Comparison of ENCODE assay signal across 10 cellular contexts in the genomic region with DNA sequence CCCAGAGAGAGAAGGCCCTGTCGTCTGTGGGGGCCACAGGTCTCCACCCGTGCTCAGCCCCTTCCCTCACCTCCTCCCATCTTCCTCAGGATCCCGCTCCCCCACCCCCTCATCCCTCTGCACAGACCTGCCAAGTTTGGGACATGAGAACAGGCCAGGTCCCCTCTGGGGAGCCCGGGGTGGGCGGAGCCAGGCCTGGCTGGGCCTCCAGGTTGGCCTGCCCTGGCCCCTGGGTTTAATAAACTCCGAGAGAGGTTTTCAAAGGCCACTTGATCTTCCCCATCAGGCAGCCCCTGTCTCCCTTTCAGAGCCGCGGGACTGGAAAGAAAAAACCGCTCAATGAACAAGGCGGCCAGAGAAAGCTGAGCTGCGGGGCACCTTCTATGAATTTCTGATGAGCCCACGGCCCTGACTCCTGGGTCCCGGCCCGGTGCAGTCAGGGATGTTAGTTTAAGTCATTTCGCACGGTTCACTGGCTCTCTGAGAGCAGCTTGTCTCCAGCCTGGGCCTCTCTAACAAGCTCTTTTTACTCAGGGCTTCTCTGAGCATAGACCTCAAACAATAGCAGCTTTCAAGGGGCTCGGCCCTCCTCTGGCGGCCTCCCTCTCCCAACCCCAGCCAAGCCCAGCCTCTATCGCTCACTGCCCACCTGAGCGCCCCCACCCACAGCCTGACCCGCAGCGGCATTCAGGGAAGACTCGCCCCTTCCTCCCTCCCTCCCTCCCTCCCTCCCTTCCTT.
DNase-seq lines count a peak whose midpoint lies in the region; ATAC-seq and TF ChIP-seq lines count a peak whose summit lies in the region.
"Had no signal": no experiment of that assay in that cellular context is flagged by ENCODE, and none has a peak within 500 bp of the region (broad histone marks: within the 10 kb centered on the region; RNA-seq: fewer than 3 reads in every experiment).

No MANE protein-coding gene starts in this region.

- H3K9ac ChIP-seq in mesendoderm (ENCODE audit: low read length): peak overlapping the region; percentile 57

- H3K27ac ChIP-seq in mesendoderm (ENCODE audit: low read depth, low read length) (peak overlapping the region; percentile 36), sigmoid colon (peak overlapping the region in 2 of 4 donors; percentile 2 to 10)
- H3K27ac ChIP-seq: coronary artery had no signal

- TF ChIP-seq CTCF in sigmoid colon (IDR thresholded peaks at IDR 0.05): no peak

- WGBS in mesendoderm (ENCODE audit: extremely low coverage, insufficient coverage, low lambda C conversion rate): no CpG with 5 or more reads among the region's 23 CpGs
- 69 to 78% methylated on average over 23 of the region's 23 CpGs for WGBS in sigmoid colon, 2 donors

- peak overlapping the region; percentile 46 for H3K4ac ChIP-seq in mesendoderm (ENCODE audit: low read depth, low read length)

- H3K9me3 ChIP-seq in sigmoid colon: no peaks in the 10 kb centered on the region

- intact Hi-C loops in sigmoid colon (cut with DNase I): no loop called here

- H3K4me3 ChIP-seq in mesendoderm (ENCODE audit: low read length) (no peak overlapping the region), sigmoid colon (no peak overlapping the region)
- H3K4me3 ChIP-seq: coronary artery had no signal

- no peak overlapping the region for H2AK5ac ChIP-seq in mesendoderm (ENCODE audit: low read length)

- no peak overlapping the region for H3K23ac ChIP-seq in mesendoderm (ENCODE audit: low read length)

- TF ChIP-seq EP300 in sigmoid colon (IDR thresholded peaks at IDR 0.05): no peak

- H4K8ac ChIP-seq in mesendoderm (ENCODE audit: low read depth, low read length): peak overlapping the region; percentile 40

- peaks cover 9% of the 10 kb centered on the region for H3K4me1 ChIP-seq in mesendoderm (ENCODE audit: control insufficient read depth, low read depth, low read length)
- peaks cover 0 to 27% (median 12%) of the 10 kb centered on the region in 4 donors for H3K4me1 ChIP-seq in sigmoid colon

- H3K18ac ChIP-seq in mesendoderm (ENCODE audit: low read length): peak overlapping the region; percentile 54

- no peaks in the 10 kb centered on the region for H3K79me2 ChIP-seq in mesendoderm (ENCODE audit: control insufficient read depth, insufficient read depth, low read length)

- no peak overlapping the region for H2BK120ac ChIP-seq in mesendoderm (ENCODE audit: low read depth, low read length)

- no peak for TF ChIP-seq POLR2A in sigmoid colon (IDR thresholded peaks at IDR 0.05)

- no peak overlapping the region for H2BK5ac ChIP-seq in mesendoderm (ENCODE audit: low read length)

- H3K56ac ChIP-seq in mesendoderm (ENCODE audit: low read length): peak overlapping the region; percentile 86

- no peak overlapping the region for H4K5ac ChIP-seq in mesendoderm (ENCODE audit: low read length)

- no peaks in the 10 kb centered on the region for H3K79me1 ChIP-seq in mesendoderm (ENCODE audit: low read length)

- no peak for ATAC-seq in GM18870 (IDR thresholded peaks at IDR 0.05; ENCODE audit: unreplicated experiment)

- DNase-seq in DMS153 treated with DMSO at 0.1 percent for 48 hours (lab: John Stamatoyannopoulos, UW; ENCODE audit: unreplicated experiment) (peak; percentile 88), NCI-H1105 treated with DMSO at 0.1 percent for 48 hours (lab: John Stamatoyannopoulos, UW) (peak; percentile 96), anterior cingulate cortex (lab: John Stamatoyannopoulos, UW) (peak in 48 of 58 donors; percentile 10 to 86 (median 42)), mesendoderm (peak; percentile 63), EL (no peak), activated gamma-delta T cell (lab: John Stamatoyannopoulos, UW) (no peak), sigmoid colon (no peak)
- DNase-seq: activated T-cell treated with anti-CD3 and anti-CD28 coated beads, Interleukin-2, amount 50 U/mL, for 48 hours had no signal

- no peak overlapping the region for H2BK15ac ChIP-seq in mesendoderm (replicated peaks; ENCODE audit: low read depth)

- peak overlapping the region; percentile 8 for H3K4me2 ChIP-seq in mesendoderm (ENCODE audit: low read length)

- H3K36me3 ChIP-seq in mesendoderm (ENCODE audit: control insufficient read depth, insufficient read depth, low read length): no peaks in the 10 kb centered on the region
- no peaks in the 10 kb centered on the region for H3K36me3 ChIP-seq in sigmoid colon

- H3K27me3 ChIP-seq in mesendoderm (ENCODE audit: insufficient read depth, low read length, poor library complexity): no peaks in the 10 kb centered on the region
- no peaks in the 10 kb centered on the region for H3K27me3 ChIP-seq in sigmoid colon

Comparison
In these comparisons a context has a peak if more than half of its experiments do, and no peak if none do; other contexts are left out.
1. DNase-seq: peak in DMS153 treated with DMSO at 0.1 percent for 48 hours (single experiment), NCI-H1105 treated with DMSO at 0.1 percent for 48 hours (single experiment), anterior cingulate cortex (48 of 58) and mesendoderm (single experiment); none in EL (single experiment), activated gamma-delta T cell (single experiment) and sigmoid colon (single experiment).